In genomic region chr1:217660353-217661062, GRCh38 we compare ENCODE assay signal across 9 cellular contexts. TPM values are rescaled to one million over a fixed set of nuclear protein-coding genes. Genes with fewer than 3 reads are reported as not detected.
DNase-seq lines count a peak whose midpoint lies in the region; ATAC-seq and TF ChIP-seq lines count a peak whose summit lies in the region.
"Had no signal": no experiment of that assay in that cellular context is flagged by ENCODE, and none has a peak within 500 bp of the region (broad histone marks: within the 10 kb centered on the region; RNA-seq: fewer than 3 reads in every experiment).

No MANE protein-coding gene starts in this region.

- H3K9me2 ChIP-seq in Loucy (replicated peaks; ENCODE audit: low read depth, low read length) = no peaks in the 10 kb centered on the region

- H3K4me3 Mint-ChIP-seq in chondrocyte (ENCODE audit: unreplicated experiment) (no peak overlapping the region), osteocyte (ENCODE audit: unreplicated experiment) (no peak overlapping the region)

- no peak overlapping the region for H3K27ac ChIP-seq in substantia nigra (ENCODE audit: low read depth, low read length, poor library complexity, severe bottlenecking)
- H3K27ac ChIP-seq: skin epidermis had no signal

- H3K79me2 ChIP-seq in Loucy (ENCODE audit: insufficient read depth, low read length) = no peaks in the 10 kb centered on the region

- H3K4me1 Mint-ChIP-seq in chondrocyte (ENCODE audit: low read depth) (no peaks in the 10 kb centered on the region), osteocyte (ENCODE audit: unreplicated experiment) (no peaks in the 10 kb centered on the region)

- H4K20me1 ChIP-seq in Loucy (ENCODE audit: insufficient read depth, low read length, poor library complexity, severe bottlenecking) = no peaks in the 10 kb centered on the region

- no peak overlapping the region for H3K9ac ChIP-seq in Loucy (ENCODE audit: low read depth, low read length, poor library complexity, severe bottlenecking)

- POLR2A ChIA-PET in GM10248 (lab: Yijun Ruan, JAX) = no interaction called here

- H3K27me3 Mint-ChIP-seq in chondrocyte (ENCODE audit: low read depth) (peaks cover 8% of the 10 kb centered on the region), osteocyte (ENCODE audit: unreplicated experiment) (peaks cover 4% of the 10 kb centered on the region)

- no peaks in the 10 kb centered on the region for H3K4me1 ChIP-seq in Loucy (ENCODE audit: insufficient read depth, low read length, poor library complexity, severe bottlenecking)

- H3K36me3 ChIP-seq in Loucy (ENCODE audit: insufficient read depth, low read length) = no peaks in the 10 kb centered on the region

- H3K27me3 ChIP-seq in Loucy (ENCODE audit: insufficient read depth, low read length, poor library complexity, severe bottlenecking) = no peaks in the 10 kb centered on the region

- H3K36me3 Mint-ChIP-seq in chondrocyte (ENCODE audit: low read depth) (no peaks in the 10 kb centered on the region), osteocyte (ENCODE audit: unreplicated experiment) (no peaks in the 10 kb centered on the region)

- CTCF ChIA-PET in GM10248 (lab: Yijun Ruan, JAX) = interaction anchor here (1.0 to 1.7 kb wide), 12 partner anchors 9 to 1350 kb away, joined by 3 to 15 read pairs (median 4); partner anchors contain the start of genes GPATCH2 and SPATA17

- H3K4me2 ChIP-seq in Loucy (ENCODE audit: low read depth, low read length, poor library complexity, severe bottlenecking) = no peak overlapping the region

- TF ChIP-seq CTCF in GM10248 (IDR thresholded peaks at IDR 0.05; ENCODE audit: control extremely low read depth, extremely low read depth, low read depth, missing control alignments) = peak; percentile 44
- TF ChIP-seq CTCF in Loucy (conservative IDR thresholded peaks at IDR 0.05; ENCODE audit: low read length) = peak; percentile 59
- peak; percentile 79 for TF ChIP-seq CTCF in chondrocyte (IDR thresholded peaks at IDR 0.05)
- peak; percentile 60 for TF ChIP-seq CTCF in osteocyte (IDR thresholded peaks at IDR 0.05)

- no peaks in the 10 kb centered on the region for H3K9me3 ChIP-seq in Loucy (ENCODE audit: insufficient read depth, low read depth, low read length)

- no peak overlapping the region for H3K27ac Mint-ChIP-seq in chondrocyte (ENCODE audit: unreplicated experiment)
- H3K27ac Mint-ChIP-seq in osteocyte (ENCODE audit: unreplicated experiment) = no peak overlapping the region

- H2AFZ ChIP-seq in Loucy (ENCODE audit: low read length) = no peak overlapping the region

- H3K9me3 Mint-ChIP-seq in chondrocyte (ENCODE audit: low read depth) (no peaks in the 10 kb centered on the region), osteocyte (ENCODE audit: unreplicated experiment) (no peaks in the 10 kb centered on the region)

- H3F3A ChIP-seq in Loucy (ENCODE audit: low read depth) = no peaks in the 10 kb centered on the region

- no peak overlapping the region for H3K4me3 ChIP-seq in Loucy (ENCODE audit: low read length, poor library complexity, severe bottlenecking)
- H3K4me3 ChIP-seq: skin epidermis had no signal

- DNase-seq in GM10248 (ENCODE audit: extremely low spot score) (peak; percentile 19), chondrocyte (ENCODE audit: low spot score) (no peak), osteocyte (ENCODE audit: extremely low spot score, unreplicated experiment) (no peak), substantia nigra (lab: John Stamatoyannopoulos, UW) (no peak), NCI-H524 treated with DMSO at 0.1 percent for 48 hours (lab: John Stamatoyannopoulos, UW) (no peak)
- DNase-seq in effector CD8-positive, alpha-beta T cell (lab: John Stamatoyannopoulos, UW) = no peak

- ATAC-seq in GM21528 (IDR thresholded peaks at IDR 0.05; ENCODE audit: low FRiP score, unreplicated experiment) = peak; percentile 79

RNA-seq across cellular contexts. Expression of gene SPATA17, which starts 29.4 kb away (rescaled TPM):
- total RNA-seq in chondrocyte (0.15 to 0.85 TPM in 2 of 3 replicates, not detected in the other), osteocyte (0.21 and 0.40 TPM in 2 replicates)

RNA-seq across cellular contexts. Expression of gene GPATCH2, which starts 29.6 kb away (rescaled TPM):
- 9.5 to 20.8 TPM (median 10.4 TPM) in 3 replicates for total RNA-seq in chondrocyte
- total RNA-seq in osteocyte = 14.9 and 16.1 TPM in 2 replicates
